Comparison of ENCODE assay signal across 1 cellular context in genomic region chr2:17557596-17557995, GRCh38.
A peak's percentile ranks its signal among the peaks of the same experiment; 100 is the strongest.
TF ChIP-seq lines count a peak whose summit lies in the region.

No MANE protein-coding gene starts in this region.

TF ChIP-seq in GM23338, 12 proteins besides CTCF, POLR2A, EP300 and RAD21 (continued from another document):
- peak; percentile 68; the same call in 1 of the 2 replicates for TF ChIP-seq ZNF462 (CRISPR knock-in tag; IDR thresholded peaks at IDR 0.05)
